In genomic region chr16:88744520-88744835, GRCh38 we compare ENCODE assay signal across 15 cellular contexts. TPM values are rescaled to one million over a fixed set of nuclear protein-coding genes. Genes with fewer than 3 reads are reported as not detected.
A peak's percentile ranks its signal among the peaks of the same experiment; 100 is the strongest.
DNase-seq lines count a peak whose midpoint lies in the region; ATAC-seq and TF ChIP-seq lines count a peak whose summit lies in the region.
"Had no signal": no experiment of that assay in that cellular context is flagged by ENCODE, and none has a peak within 500 bp of the region (broad histone marks: within the 10 kb centered on the region; RNA-seq: fewer than 3 reads in every experiment).

No MANE protein-coding gene starts in this region.

- H3K27me3 ChIP-seq in BLaER1 treated with 17β-estradiol and CSF1 and Interleukin-3, amounts not matched to agents 10 nM and 100 nM, result no peaks in the 10 kb centered on the region
- H3K27me3 ChIP-seq: Peyer's patch, SJSA1, thyroid gland had no signal

- no peaks in the 10 kb centered on the region for H3K27me3 Mint-ChIP-seq in T-helper 17 cell
- H3K27me3 Mint-ChIP-seq: activated naive CD8-positive, alpha-beta T cell treated with anti-CD3 and anti-CD28 coated beads, Interleukin-2, amount 50 U/mL, for 24 hours; CD4-positive, CD25-positive, alpha-beta regulatory T cell; naive B cell; T-cell had no signal

- peak overlapping the region; percentile 41 for H3K4me3 Mint-ChIP-seq in T-helper 17 cell
- H3K4me3 Mint-ChIP-seq: activated naive CD8-positive, alpha-beta T cell treated with anti-CD3 and anti-CD28 coated beads, Interleukin-2, amount 50 U/mL, for 24 hours had no signal

- peak overlapping the region in 2 of 11 experiments; percentile 9 to 19; a peak in 1 of 22 replicates for H3K27ac ChIP-seq in BLaER1 treated with 17β-estradiol and CSF1 and Interleukin-3, amounts not matched to agents 10 nM and 100 nM
- H3K27ac ChIP-seq: SJSA1, thyroid gland had no signal

- no peak for TF ChIP-seq CTCF in GM10248 (IDR thresholded peaks at IDR 0.05; ENCODE audit: control extremely low read depth, extremely low read depth, low read depth, missing control alignments)

- H3K36me3 Mint-ChIP-seq in T-helper 17 cell (ENCODE audit: low read depth), result no peaks in the 10 kb centered on the region
- H3K36me3 Mint-ChIP-seq: CD4-positive, CD25-positive, alpha-beta regulatory T cell; naive B cell; T-cell had no signal

- peaks cover 69 to 100% (median 88%) of the 10 kb centered on the region in 11 experiments; a peak in 21 of 22 replicates for H4K20me1 ChIP-seq in BLaER1 treated with 17β-estradiol and CSF1 and Interleukin-3, amounts not matched to agents 10 nM and 100 nM

- no peak overlapping the region for H3K4me3 ChIP-seq in BLaER1 treated with 17β-estradiol and CSF1 and Interleukin-3, amounts not matched to agents 10 nM and 100 nM
- H3K4me3 ChIP-seq: Peyer's patch, SJSA1, thyroid gland had no signal

- intact Hi-C loops in sciatic nerve (cut with DNase I), result loop anchor here (10.0 kb wide), 1 partner anchor 420 kb away; no protein-coding TSS in a partner anchor

- H3K4me2 ChIP-seq in BLaER1 treated with 17β-estradiol and CSF1 and Interleukin-3, amounts not matched to agents 10 nM and 100 nM, result peak overlapping the region; percentile 36 to 95 (median 80)

- CTCF ChIA-PET in GM10248 (lab: Yijun Ruan, JAX), result interaction anchor here (0.7 to 9.5 kb wide), 5 partner anchors 9 to 82 kb away, joined by 3 to 74 read pairs (median 4); partner anchors contain the start of gene PIEZO1

- no peak for ATAC-seq in T-helper 17 cell
- ATAC-seq in sciatic nerve, result peak; percentile 41
- no peak for ATAC-seq in GM19463 (IDR thresholded peaks at IDR 0.05; ENCODE audit: unreplicated experiment)
- no peak for ATAC-seq in GM21619 (IDR thresholded peaks at IDR 0.05; ENCODE audit: unreplicated experiment)

- H3K27ac Mint-ChIP-seq in T-helper 17 cell, result no peak overlapping the region
- H3K27ac Mint-ChIP-seq: activated naive CD8-positive, alpha-beta T cell treated with anti-CD3 and anti-CD28 coated beads, Interleukin-2, amount 50 U/mL, for 24 hours had no signal

- H3K9me3 ChIP-seq in BLaER1 treated with 17β-estradiol and CSF1 and Interleukin-3, amounts not matched to agents 10 nM and 100 nM (replicated peaks in 1 of 11), result no peaks in the 10 kb centered on the region
- no peaks in the 10 kb centered on the region for H3K9me3 ChIP-seq in T-helper 17 cell (ENCODE audit: control insufficient read depth, low read length, poor library complexity, severe bottlenecking)
- H3K9me3 ChIP-seq: Peyer's patch, SJSA1, thyroid gland had no signal

- H3K4me1 ChIP-seq in BLaER1 treated with 17β-estradiol and CSF1 and Interleukin-3, amounts not matched to agents 10 nM and 100 nM, result peaks cover 47 to 93% (median 85%) of the 10 kb centered on the region in 10 experiments
- H3K4me1 ChIP-seq: SJSA1 had no signal

- H3K9ac ChIP-seq in BLaER1 treated with 17β-estradiol and CSF1 and Interleukin-3, amounts not matched to agents 10 nM and 100 nM, result peak overlapping the region in 4 of 11 experiments; percentile 35 to 44 (median 39); a peak in 4 of 22 replicates

- DNase-seq in T-helper 17 cell, result no peak
- DNase-seq in sciatic nerve (ENCODE audit: low spot score), result no peak
- DNase-seq in GM10248 (ENCODE audit: extremely low spot score), result no peak
- DNase-seq: occipital lobe had no signal

- POLR2A ChIA-PET in GM10248 (lab: Yijun Ruan, JAX), result no interaction called here

- H3K36me3 ChIP-seq in BLaER1 treated with 17β-estradiol and CSF1 and Interleukin-3, amounts not matched to agents 10 nM and 100 nM, result peaks cover 23 to 67% (median 39%) of the 10 kb centered on the region in 11 experiments
- H3K36me3 ChIP-seq: thyroid gland had no signal

- H3K4me1 Mint-ChIP-seq in T-helper 17 cell, result peaks cover 25% of the 10 kb centered on the region

RNA-seq across cellular contexts. Expression of gene CTU2, which starts 38.2 kb away (rescaled TPM):
- total RNA-seq in T-helper 17 cell, result 10 to 100 TPM; 22.4 to 33.6 TPM
- total RNA-seq in sciatic nerve, result 20.6 TPM

RNA-seq across cellular contexts. Expression of gene RNF166, which starts 38.3 kb away (rescaled TPM):
- total RNA-seq in T-helper 17 cell, result 100 to 1,000 TPM; 235 to 398 TPM
- total RNA-seq in sciatic nerve, result 28.6 TPM

RNA-seq across cellular contexts. Expression of gene PIEZO1, which starts 40.5 kb away (rescaled TPM):
- total RNA-seq in T-helper 17 cell (100 to 1,000 TPM; 272 to 318 TPM), sciatic nerve (111 TPM)

RNA-seq across cellular contexts. Expression of gene SNAI3, which starts 58.2 kb away (rescaled TPM):
- total RNA-seq in T-helper 17 cell (10 to 100 TPM in 1 of 2 donors, 1 to 10 TPM in 1; 7.7 to 10.2 TPM), sciatic nerve (0.53 TPM)
- total RNA-seq: cerebellum had no signal

RNA-seq across cellular contexts. Expression of gene CDT1, which starts 59.1 kb away (rescaled TPM):
- total RNA-seq in T-helper 17 cell, result 1 to 10 TPM in 1 of 2 donors, under 1 TPM in 1; 0.42 to 1.3 TPM
- total RNA-seq in sciatic nerve, result 0.76 TPM
